20 cellular contexts compared by ENCODE assay signal in the genomic region with DNA sequence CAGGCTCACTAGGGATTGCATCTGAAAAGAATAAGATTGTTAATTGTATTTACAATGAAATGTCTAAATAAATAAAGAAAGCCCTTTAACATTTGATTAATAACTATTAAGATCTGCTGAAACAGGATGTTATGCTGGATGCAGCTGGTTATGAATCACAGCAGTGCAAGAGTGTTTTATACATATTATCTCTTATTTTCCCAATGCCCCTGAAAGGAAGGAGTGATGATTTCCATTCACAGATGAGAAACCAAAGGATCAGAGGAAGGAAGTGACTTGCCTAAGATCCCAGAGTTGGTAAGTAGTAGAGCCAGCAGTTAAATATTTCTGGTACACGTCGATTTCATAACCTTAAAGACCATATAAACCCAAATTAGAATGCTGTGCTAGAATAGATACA.
DNase-seq lines count a peak whose midpoint lies in the region; ATAC-seq, FAIRE-seq and TF ChIP-seq lines count a peak whose summit lies in the region.
"Had no signal": no experiment of that assay in that cellular context is flagged by ENCODE, and none has a peak within 500 bp of the region (broad histone marks: within the 10 kb centered on the region; RNA-seq: fewer than 3 reads in every experiment).

No MANE protein-coding gene starts in this region.

- H3K23ac ChIP-seq in trophoblast cell (ENCODE audit: low read length) = no peak overlapping the region

- H3K18ac ChIP-seq in trophoblast cell (ENCODE audit: low read length) = no peak overlapping the region

- no peaks in the 10 kb centered on the region for H3K79me2 ChIP-seq in neural progenitor cell (ENCODE audit: low read depth)
- H3K79me2 ChIP-seq in trophoblast cell (ENCODE audit: control insufficient read depth, insufficient read depth, low read length, poor library complexity) = no peaks in the 10 kb centered on the region

- no peaks in the 10 kb centered on the region for H3K36me3 Mint-ChIP-seq in neural progenitor cell
- H3K36me3 Mint-ChIP-seq: CD4-positive, CD25-positive, alpha-beta regulatory T cell; CD8-positive, alpha-beta T cell had no signal

- no peak overlapping the region for H2BK5ac ChIP-seq in trophoblast cell (ENCODE audit: low read depth, low read length, poor library complexity)

- peaks cover 2% of the 10 kb centered on the region for H3K27me3 Mint-ChIP-seq in neural progenitor cell (ENCODE audit: insufficient read depth, low read depth)

- no peak overlapping the region for H3K14ac ChIP-seq in trophoblast cell (ENCODE audit: low read length)

- no peaks in the 10 kb centered on the region for H3K9me3 ChIP-seq in neural progenitor cell (ENCODE audit: low read depth)
- H3K9me3 ChIP-seq in trophoblast cell (ENCODE audit: insufficient read depth, low read depth, low read length) = no peaks in the 10 kb centered on the region
- H3K9me3 ChIP-seq: BLaER1, Caco-2 had no signal

- H4K91ac ChIP-seq in trophoblast cell (ENCODE audit: low read depth, low read length) = no peak overlapping the region

- no peaks in the 10 kb centered on the region for H3K79me1 ChIP-seq in trophoblast cell (ENCODE audit: low read length)

- ATAC-seq in GM21447 (IDR thresholded peaks at IDR 0.05; ENCODE audit: unreplicated experiment) = no peak
- ATAC-seq: CD8-positive, alpha-beta T cell; GM23338 had no signal

- H4K20me1 ChIP-seq in neural progenitor cell (ENCODE audit: low read depth) = no peaks in the 10 kb centered on the region

- no peak for TF ChIP-seq POLR2A in GM12891 (IDR thresholded peaks at IDR 0.05; ENCODE audit: low read depth, low read length)

- no peak overlapping the region for H3K4me3 Mint-ChIP-seq in neural progenitor cell
- H3K4me3 Mint-ChIP-seq: B cell; CD4-positive, CD25-positive, alpha-beta regulatory T cell; CD8-positive, alpha-beta T cell; GM23338; H9; HFFc6 had no signal

- no peak overlapping the region for H3K9ac ChIP-seq in neural progenitor cell
- no peak overlapping the region for H3K9ac ChIP-seq in trophoblast cell (ENCODE audit: low read length)
- H3K9ac ChIP-seq: BLaER1 had no signal

- peaks cover 4% of the 10 kb centered on the region for H3K4me1 Mint-ChIP-seq in neural progenitor cell
- H3K4me1 Mint-ChIP-seq: B cell; CD4-positive, CD25-positive, alpha-beta regulatory T cell had no signal

- no peak overlapping the region for H2AK5ac ChIP-seq in trophoblast cell (ENCODE audit: low read length)

- H4K8ac ChIP-seq in trophoblast cell (ENCODE audit: low read depth, low read length) = no peak overlapping the region

- no peak overlapping the region for H3K27ac Mint-ChIP-seq in neural progenitor cell
- H3K27ac Mint-ChIP-seq: B cell; CD4-positive, CD25-positive, alpha-beta regulatory T cell; CD8-positive, alpha-beta T cell; GM23338; HFFc6 had no signal

- no peaks in the 10 kb centered on the region for H3K9me3 Mint-ChIP-seq in neural progenitor cell
- H3K9me3 Mint-ChIP-seq: CD8-positive, alpha-beta T cell; GM23338; H9; HFFc6 had no signal

- H3K27ac ChIP-seq in VCaP = peak overlapping the region; percentile 24; the same call in 1 of the 2 replicates
- no peak overlapping the region for H3K27ac ChIP-seq in neural progenitor cell
- no peak overlapping the region for H3K27ac ChIP-seq in trophoblast cell (ENCODE audit: low read depth, low read length)
- H3K27ac ChIP-seq: BLaER1, C4-2B had no signal

- no peak overlapping the region for H2BK120ac ChIP-seq in trophoblast cell (ENCODE audit: insufficient read depth, low read length, poor library complexity)

- H3K4me3 ChIP-seq in fibroblast of mammary gland (ENCODE audit: control insufficient read depth, low read depth, low read length) = no peak overlapping the region
- no peak overlapping the region for H3K4me3 ChIP-seq in neural progenitor cell
- no peak overlapping the region for H3K4me3 ChIP-seq in trophoblast cell (ENCODE audit: low read depth, low read length)
- H3K4me3 ChIP-seq: BLaER1, GM23338 had no signal

- DNase-seq in fibroblast of mammary gland (ENCODE audit: low read depth) (peak; percentile 5), lung microvascular endothelial cell (ENCODE audit: low read depth in 2 of 2) (peak; percentile 11 to 65), GM12891 (ENCODE audit: insufficient read length, low spot score) (no peak), neural progenitor cell (ENCODE audit: low spot score) (no peak), trophoblast cell (no peak)
- DNase-seq: Caco-2; CD4-positive, CD25-positive, alpha-beta regulatory T cell; CD8-positive, alpha-beta T cell; DMS153; DND-41; H9; HFFc6 had no signal

- no peaks in the 10 kb centered on the region for H3K27me3 ChIP-seq in neural progenitor cell
- H3K27me3 ChIP-seq in trophoblast cell (ENCODE audit: insufficient read depth, low read length) = no peaks in the 10 kb centered on the region

- no peaks in the 10 kb centered on the region for H3K36me3 ChIP-seq in neural progenitor cell
- H3K36me3 ChIP-seq in trophoblast cell (ENCODE audit: control insufficient read depth in 1 of 2, insufficient read depth in 2 of 2, low read length in 2 of 2) = no peaks in the 10 kb centered on the region
- H3K36me3 ChIP-seq: BLaER1 had no signal

- H2AFZ ChIP-seq in neural progenitor cell (replicated peaks) = no peak overlapping the region
- no peak overlapping the region for H2AFZ ChIP-seq in trophoblast cell (ENCODE audit: insufficient read depth, low read length, poor library complexity)
- H2AFZ ChIP-seq: GM23338 had no signal

- H3K4me1 ChIP-seq in neural progenitor cell (no peaks in the 10 kb centered on the region), trophoblast cell (ENCODE audit: control insufficient read depth in 1 of 2, insufficient read depth in 2 of 2, low read length in 2 of 2) (no peaks in the 10 kb centered on the region)
- H3K4me1 ChIP-seq: BLaER1, Caco-2 had no signal

- no peaks in the 10 kb centered on the region for H3F3A ChIP-seq in neural progenitor cell (ENCODE audit: low read depth)

- no peak for TF ChIP-seq CTCF in VCaP (conservative IDR thresholded peaks at IDR 0.05)
- TF ChIP-seq CTCF in fibroblast of mammary gland (conservative IDR thresholded peaks at IDR 0.05; ENCODE audit: control insufficient read depth, insufficient read depth, low read depth, low read length) = no peak
- TF ChIP-seq CTCF in neural progenitor cell (IDR thresholded peaks at IDR 0.05) = no peak

- no peak overlapping the region for H3K4ac ChIP-seq in trophoblast cell (ENCODE audit: low read depth, low read length)

- H3K4me2 ChIP-seq in neural progenitor cell (no peak overlapping the region), trophoblast cell (ENCODE audit: low read length) (no peak overlapping the region)
- H3K4me2 ChIP-seq: BLaER1, GM23338 had no signal

- no peak for FAIRE-seq in GM12891 (lab: Jason Lieb, UNC)
- FAIRE-seq: G401.6, GM19239 had no signal

- no peak overlapping the region for H2BK12ac ChIP-seq in trophoblast cell (ENCODE audit: low read length)

- WGBS in trophoblast cell (ENCODE audit: extremely low coverage, insufficient coverage, insufficient read length) = no CpG with 5 or more reads among the region's 2 CpGs

- no peak overlapping the region for H4K12ac ChIP-seq in trophoblast cell (ENCODE audit: low read depth, low read length)

TF ChIP-seq in GM12891, 5 proteins besides CTCF, POLR2A, EP300 and RAD21:
- TF ChIP-seq TAF1 (IDR thresholded peaks at IDR 0.05; ENCODE audit: low read depth, low read length) (no peak), SPI1 (IDR thresholded peaks at IDR 0.05; ENCODE audit: low read depth, low read length) (no peak), POLR2AphosphoS5 (IDR thresholded peaks at IDR 0.05; ENCODE audit: low read depth, low read length) (no peak), POU2F2 (IDR thresholded peaks at IDR 0.05; ENCODE audit: low read depth, low read length) (no peak), PAX5 (IDR thresholded peaks at IDR 0.05; ENCODE audit: insufficient read depth, low read length, severe bottlenecking) (no peak)

Comparison
In these comparisons a context has a peak if more than half of its experiments do, and no peak if none do; other contexts are left out.
1. DNase-seq: peak in fibroblast of mammary gland (single experiment) and lung microvascular endothelial cell (2 of 2); none in GM12891 (single experiment), neural progenitor cell (single experiment) and trophoblast cell (0 of 2).